ENCODE assay signal across 9 cellular contexts in the genomic region with DNA sequence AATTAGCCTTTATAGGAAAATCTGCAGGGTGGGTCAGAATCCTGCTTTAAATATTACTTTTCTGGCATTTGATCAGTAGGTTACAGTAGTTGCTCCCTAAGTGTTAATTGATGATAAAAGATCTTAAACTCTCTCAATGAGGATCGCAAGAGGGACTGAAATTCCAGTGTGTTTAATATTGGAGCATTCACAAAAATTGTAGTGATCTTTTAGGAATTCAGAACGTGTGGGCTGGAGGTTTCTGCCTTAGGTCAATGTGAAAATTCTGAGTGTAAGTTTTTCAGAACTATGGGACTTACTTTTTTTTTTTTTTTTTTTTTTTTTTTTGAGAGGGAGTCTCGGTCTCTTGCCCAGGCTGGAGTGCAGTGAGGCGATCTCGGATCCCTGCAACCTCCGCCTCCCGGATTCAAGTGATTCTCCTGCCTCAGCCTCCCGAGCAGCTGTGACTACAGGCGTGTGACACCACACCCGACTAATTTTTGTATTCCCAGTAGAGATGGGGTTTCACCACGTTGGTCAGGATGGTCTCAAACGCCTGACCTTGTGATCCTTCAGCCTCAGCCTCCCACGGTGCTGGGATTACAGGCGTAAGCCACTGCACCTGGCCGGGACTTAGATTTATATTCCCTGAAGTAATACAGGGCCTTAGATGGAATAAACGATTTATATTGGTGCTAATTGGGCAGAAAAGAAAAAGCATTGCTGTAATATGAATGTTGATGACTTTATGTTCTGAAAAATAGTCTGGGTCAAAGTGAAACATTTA. TPM values are rescaled to one million over a fixed set of nuclear protein-coding genes. Genes with fewer than 3 reads are reported as not detected.
DNase-seq lines count a peak whose midpoint lies in the region; ATAC-seq and TF ChIP-seq lines count a peak whose summit lies in the region.
"Not testable (repeated sequence)": the region's sequence is repeated elsewhere in the genome, so short reads cannot be mapped to it uniquely, and the experiment has no call there.
"Had no signal": no experiment of that assay in that cellular context is flagged by ENCODE, and none has a peak within 500 bp of the region (broad histone marks: within the 10 kb centered on the region; RNA-seq: fewer than 3 reads in every experiment).

No MANE protein-coding gene starts in this region.

- H3K4me2 ChIP-seq in GM23338, result not testable (repeated sequence)
- H3K4me2 ChIP-seq in PC-3 (ENCODE audit: low read length), result peak overlapping the region; percentile 87

- H3K4me3 ChIP-seq in CD8-positive, alpha-beta T cell (ENCODE audit: low read depth, low read length); GM23338: not testable (repeated sequence)
- peak overlapping the region; percentile 77 for H3K4me3 ChIP-seq in PC-3 (ENCODE audit: low read length)
- H3K4me3 ChIP-seq in thoracic aorta, result peak overlapping the region; percentile 96

- H4K20me1 ChIP-seq in GM23338 (replicated peaks; ENCODE audit: insufficient read depth) (peaks cover 15% of the 10 kb centered on the region; the same call in 1 of the 2 replicates), PC-3 (ENCODE audit: low read length) (peaks cover 12% of the 10 kb centered on the region)

- not testable (repeated sequence) for H3K27ac ChIP-seq in CD8-positive, alpha-beta T cell (ENCODE audit: low read depth, low read length); GM23338 (ENCODE audit: low read depth); PC-3 (ENCODE audit: low read length); thoracic aorta

- not testable (repeated sequence) for H3K9me3 Mint-ChIP-seq in CD8-positive, alpha-beta T cell; GM23338; activated T-helper 17 cell treated with anti-CD3 and anti-CD28 coated beads, Interleukin-2, amount 50 U/mL, for 72 hours; chondrocyte (ENCODE audit: low read depth); immature natural killer cell; nephron progenitor cell

- not testable (repeated sequence) for H3K4me3 Mint-ChIP-seq in CD8-positive, alpha-beta T cell
- H3K4me3 Mint-ChIP-seq in GM23338, result peak overlapping the region; percentile 94
- H3K4me3 Mint-ChIP-seq in activated T-helper 17 cell treated with anti-CD3 and anti-CD28 coated beads, Interleukin-2, amount 50 U/mL, for 72 hours, result peak overlapping the region; percentile 83
- peak overlapping the region; percentile 44 for H3K4me3 Mint-ChIP-seq in chondrocyte (ENCODE audit: unreplicated experiment)
- peak overlapping the region in 3 of 5 donors; percentile 48 to 93 (median 89) for H3K4me3 Mint-ChIP-seq in immature natural killer cell
- peak overlapping the region; percentile 92 for H3K4me3 Mint-ChIP-seq in nephron progenitor cell

- H2AFZ ChIP-seq in GM23338; PC-3 (ENCODE audit: low read length): not testable (repeated sequence)

- H3K9ac ChIP-seq in PC-3 (ENCODE audit: low read length), result not testable (repeated sequence)

- peaks cover 12% of the 10 kb centered on the region for H3K4me1 ChIP-seq in CD8-positive, alpha-beta T cell (ENCODE audit: insufficient read depth, low read length)
- H3K4me1 ChIP-seq in GM23338 (ENCODE audit: insufficient read depth) (peaks cover 14% of the 10 kb centered on the region), thoracic aorta (ENCODE audit: control insufficient read depth in 1 of 2, low read depth in 2 of 2) (peaks cover 21 to 31% of the 10 kb centered on the region in 2 donors)
- H3K4me1 ChIP-seq in PC-3 (ENCODE audit: insufficient read depth, low read length), result not testable (repeated sequence)

- POLR2A ChIA-PET in CD8-positive, alpha-beta T cell (lab: Charles Lee); PC-3 (lab: Charles Lee; ENCODE audit: unreplicated experiment): not testable (repeated sequence)

- intact Hi-C loops in CD8-positive, alpha-beta T cell (cut with DNase I, micrococcal nuclease), result loop anchor here in 1 of 2 experiments (5.0 to 10.0 kb wide), 2 partner anchors 35 to 342 kb away; partner anchors contain the start of genes BFAR and PARN
- intact Hi-C loops in PC-3 (cut with micrococcal nuclease), result not testable (repeated sequence)

- H3K36me3 ChIP-seq in CD8-positive, alpha-beta T cell (ENCODE audit: insufficient read depth, low read length); GM23338 (ENCODE audit: insufficient read depth); PC-3 (ENCODE audit: low read depth, low read length); thoracic aorta: not testable (repeated sequence)

- H3K79me2 ChIP-seq in GM23338 (replicated peaks; ENCODE audit: insufficient read depth) (peaks cover 58% of the 10 kb centered on the region), PC-3 (ENCODE audit: low read length) (peaks cover 67% of the 10 kb centered on the region)

- TF ChIP-seq CTCF in CD8-positive, alpha-beta T cell (IDR thresholded peaks at IDR 0.05); GM23338 (conservative IDR thresholded peaks at IDR 0.05; ENCODE audit: low read depth in 2 of 2); PC-3 (conservative IDR thresholded peaks at IDR 0.05; ENCODE audit: low read depth, low read length); chondrocyte (IDR thresholded peaks at IDR 0.05); nephron progenitor cell (IDR thresholded peaks at IDR 0.05); thoracic aorta (IDR thresholded peaks at IDR 0.05): not testable (repeated sequence)

- H3K27me3 ChIP-seq in CD8-positive, alpha-beta T cell (ENCODE audit: insufficient read depth, low read length); GM23338 (ENCODE audit: insufficient read depth); PC-3 (ENCODE audit: low read length); thoracic aorta (replicated peaks; ENCODE audit: insufficient read depth): not testable (repeated sequence)

- not testable (repeated sequence) for H3K9me2 ChIP-seq in GM23338 (ENCODE audit: insufficient read depth); PC-3 (replicated peaks; ENCODE audit: low read length)

- H3K36me3 Mint-ChIP-seq in CD8-positive, alpha-beta T cell; GM23338 (ENCODE audit: low read depth); activated T-helper 17 cell treated with anti-CD3 and anti-CD28 coated beads, Interleukin-2, amount 50 U/mL, for 72 hours (ENCODE audit: low read depth); chondrocyte (ENCODE audit: low read depth); immature natural killer cell; nephron progenitor cell (ENCODE audit: low read depth): not testable (repeated sequence)

- ATAC-seq in CD8-positive, alpha-beta T cell; GM23338; PC-3; activated T-helper 17 cell treated with anti-CD3 and anti-CD28 coated beads, Interleukin-2, amount 50 U/mL, for 72 hours (replicated peaks); thoracic aorta (ENCODE audit: insufficient number of reproducible peaks, low FRiP score, low read depth): not testable (repeated sequence)

- not testable (repeated sequence) for DNase-seq in CD8-positive, alpha-beta T cell; GM23338 (ENCODE audit: low spot score); PC-3; chondrocyte (ENCODE audit: low spot score); immature natural killer cell; thoracic aorta (ENCODE audit: low spot score)
- DNase-seq in nephron progenitor cell, result peak; percentile 33

- not testable (repeated sequence) for H3K27me3 Mint-ChIP-seq in CD8-positive, alpha-beta T cell (ENCODE audit: low read depth); GM23338 (ENCODE audit: insufficient read depth, low read depth, poor library complexity); activated T-helper 17 cell treated with anti-CD3 and anti-CD28 coated beads, Interleukin-2, amount 50 U/mL, for 72 hours; chondrocyte (ENCODE audit: low read depth); nephron progenitor cell (ENCODE audit: low read depth, poor library complexity)
- H3K27me3 Mint-ChIP-seq in immature natural killer cell (ENCODE audit: low read depth in 3 of 3), result peaks cover 0 to 11% (median 10%) of the 10 kb centered on the region in 3 donors

- BruUV-seq in PC-3 (replicated peaks; lab: Mats Ljungman, UMichigan), result not testable (repeated sequence)

- CTCF ChIA-PET in CD8-positive, alpha-beta T cell (lab: Charles Lee); PC-3 (lab: Charles Lee): not testable (repeated sequence)

- H3F3A ChIP-seq in GM23338 (replicated peaks; ENCODE audit: low read depth); PC-3 (ENCODE audit: low read length, unreplicated experiment): not testable (repeated sequence)

- peak overlapping the region; percentile 56 for H3K27ac Mint-ChIP-seq in CD8-positive, alpha-beta T cell
- H3K27ac Mint-ChIP-seq in GM23338; activated T-helper 17 cell treated with anti-CD3 and anti-CD28 coated beads, Interleukin-2, amount 50 U/mL, for 72 hours; nephron progenitor cell: not testable (repeated sequence)
- H3K27ac Mint-ChIP-seq in chondrocyte (ENCODE audit: unreplicated experiment) (peak overlapping the region; percentile 53), immature natural killer cell (peak overlapping the region in 5 of 6 donors; percentile 32 to 83 (median 53))

- peaks cover 35% of the 10 kb centered on the region for H3K4me1 Mint-ChIP-seq in CD8-positive, alpha-beta T cell (ENCODE audit: low read depth)
- peaks cover 14% of the 10 kb centered on the region for H3K4me1 Mint-ChIP-seq in GM23338
- not testable (repeated sequence) for H3K4me1 Mint-ChIP-seq in activated T-helper 17 cell treated with anti-CD3 and anti-CD28 coated beads, Interleukin-2, amount 50 U/mL, for 72 hours
- peaks cover 50% of the 10 kb centered on the region for H3K4me1 Mint-ChIP-seq in chondrocyte (ENCODE audit: low read depth)
- peaks cover 31 to 64% of the 10 kb centered on the region in 2 donors for H3K4me1 Mint-ChIP-seq in immature natural killer cell
- peaks cover 52% of the 10 kb centered on the region for H3K4me1 Mint-ChIP-seq in nephron progenitor cell

- not testable (repeated sequence) for H3K9me3 ChIP-seq in CD8-positive, alpha-beta T cell (ENCODE audit: low read length); PC-3 (ENCODE audit: low read length); thoracic aorta

RNA-seq across cellular contexts. Expression of gene PDXDC1, which starts 2.3 kb away (rescaled TPM):
- total RNA-seq in CD8-positive, alpha-beta T cell, result 10 to 100 TPM; 89.5 to 96.3 TPM
- 86.1 and 91.6 TPM in 2 replicates for total RNA-seq in GM23338 (2014; rRNA removed; shearing (Covaris generic))
- 39.0 and 40.0 TPM in 2 replicates for polyA plus RNA-seq in GM23338 (2016; fragmentation: Nextera tagmentation; extraction: Ambion mirVana)
- 62.6 and 75.4 TPM in 2 replicates for total RNA-seq in PC-3 (2014; rRNA removed)
- 10 to 100 TPM; 49.8 to 60.8 TPM for total RNA-seq in activated T-helper 17 cell treated with anti-CD3 and anti-CD28 coated beads, Interleukin-2, amount 50 U/mL, for 72 hours
- total RNA-seq in chondrocyte, result 120 to 156 TPM (median 125 TPM) in 3 replicates
- polyA plus RNA-seq in immature natural killer cell, result 10 to 100 TPM; 14.0 to 54.1 (median 24.9) TPM
- 10 to 100 TPM; 79.1 to 97.4 TPM for total RNA-seq in thoracic aorta

RNA-seq across cellular contexts. Expression of gene NPIPA1, which starts 39.9 kb away (rescaled TPM):
- total RNA-seq in CD8-positive, alpha-beta T cell, result 10 to 100 TPM; 83.5 to 96.7 TPM
- total RNA-seq in GM23338 (2014; rRNA removed; shearing (Covaris generic)), result 61.4 and 77.4 TPM in 2 replicates
- 53.2 and 54.4 TPM in 2 replicates for polyA plus RNA-seq in GM23338 (2016; fragmentation: Nextera tagmentation; extraction: Ambion mirVana)
- total RNA-seq in PC-3 (2014; rRNA removed), result 10.9 and 16.8 TPM in 2 replicates
- 100 to 1,000 TPM in 1 of 2 donors, 10 to 100 TPM in 1; 98.7 to 109 TPM for total RNA-seq in activated T-helper 17 cell treated with anti-CD3 and anti-CD28 coated beads, Interleukin-2, amount 50 U/mL, for 72 hours
- 119 to 145 TPM (median 143 TPM) in 3 replicates for total RNA-seq in chondrocyte
- 1 to 10 TPM in 2 of 3 donors, under 1 TPM in 1; 0.55 to 4.2 (median 1.0) TPM for polyA plus RNA-seq in immature natural killer cell
- total RNA-seq in thoracic aorta, result 100 to 1,000 TPM; 101 to 165 TPM
- polyA plus RNA-seq: CD14-positive monocyte had no signal
